Comparison of ENCODE assay signal across 22 cellular contexts in the genomic region with DNA sequence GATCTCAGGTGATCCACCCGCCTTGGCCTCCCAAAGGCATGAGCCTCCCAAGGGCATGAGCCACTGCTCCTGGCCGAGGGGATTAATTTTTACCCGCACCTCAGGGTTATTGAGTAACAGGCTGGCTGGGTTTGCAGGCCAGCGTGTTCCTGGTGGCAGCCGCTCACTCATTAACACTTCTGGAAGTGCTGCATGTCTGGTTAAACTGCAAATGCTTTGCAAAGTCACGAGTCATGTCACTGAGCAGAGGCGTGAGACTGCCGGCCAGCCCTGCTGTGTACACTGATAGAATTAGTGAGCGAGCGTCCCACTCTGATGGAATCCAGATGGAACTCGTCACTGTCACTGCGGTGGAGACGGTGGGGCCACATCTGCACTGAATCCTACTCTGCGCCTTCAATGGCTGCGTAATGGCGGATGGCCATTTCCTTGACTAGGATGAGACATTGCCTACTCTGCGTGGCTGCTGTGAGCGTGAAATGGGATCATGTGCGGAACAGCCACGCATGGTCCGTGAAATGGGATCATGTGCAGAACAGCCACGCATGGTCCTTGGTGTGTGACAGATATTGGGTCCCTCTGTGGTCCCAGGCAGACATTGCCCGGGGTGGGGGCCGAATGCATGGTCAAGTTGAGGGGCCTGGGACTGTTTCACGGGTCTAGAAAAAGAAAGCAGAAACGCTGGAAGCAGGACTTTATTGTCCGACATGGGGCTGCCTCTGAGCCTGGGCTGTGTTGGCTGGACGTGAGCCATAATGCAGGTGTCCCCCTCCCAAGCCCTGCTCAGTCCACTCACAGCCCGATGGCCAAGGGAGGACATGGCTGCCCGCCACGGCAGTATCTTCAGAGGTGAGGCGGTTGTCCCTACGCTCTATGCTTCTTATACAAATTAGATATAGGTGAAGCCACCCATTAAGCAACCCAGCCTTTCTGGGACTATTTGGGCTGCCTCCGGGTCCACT. TPM values are rescaled to one million over a fixed set of nuclear protein-coding genes. Genes with fewer than 3 reads are reported as not detected.
DNase-seq lines count a peak whose midpoint lies in the region; ATAC-seq, FAIRE-seq and TF ChIP-seq lines count a peak whose summit lies in the region.
"Had no signal": no experiment of that assay in that cellular context is flagged by ENCODE, and none has a peak within 500 bp of the region (broad histone marks: within the 10 kb centered on the region; RNA-seq: fewer than 3 reads in every experiment).

No MANE protein-coding gene starts in this region.

- no peak for TF ChIP-seq RAD21 in K562 (CRISPR knock-in tag; conservative IDR thresholded peaks at IDR 0.05 in 1 of 2, IDR thresholded peaks at IDR 0.05 in 1 of 2)

- H3K36me3 Mint-ChIP-seq in nephron (ENCODE audit: low read depth) = no peaks in the 10 kb centered on the region
- H3K36me3 Mint-ChIP-seq: activated CD8-positive, alpha-beta memory T cell treated with anti-CD3 and anti-CD28 coated beads, Interleukin-2, amount 10 ng/mL, durations not matched to agents 7 days and 5 days; CD8-positive, alpha-beta memory T cell; natural killer cell had no signal

- peak overlapping the region; percentile 51; the same call in 1 of the 2 replicates for H2AFZ ChIP-seq in K562 (ENCODE audit: low read depth, low read length)

- H3K27ac Mint-ChIP-seq in nephron = peak overlapping the region in 2 of 3 experiments; percentile 59 to 94
- H3K27ac Mint-ChIP-seq: activated CD8-positive, alpha-beta memory T cell treated with anti-CD3 and anti-CD28 coated beads, Interleukin-2, amount 10 ng/mL, durations not matched to agents 7 days and 5 days; effector memory CD8-positive, alpha-beta T cell; HFFc6; natural killer cell had no signal

- WGBS in K562 (ENCODE audit: insufficient coverage, low coverage, missing lambda C conversion rate) = 31% methylated on average over 33 of the region's 34 CpGs

- intact Hi-C loops in K562 (cut with micrococcal nuclease) = loop anchor here (10.0 kb wide), 1 partner anchor 136 kb away; no protein-coding TSS in a partner anchor

- in situ Hi-C loops in K562 (cut with MboI) = loop anchor here (10.0 kb wide), 1 partner anchor 194 kb away; no protein-coding TSS in a partner anchor

- no peaks in the 10 kb centered on the region for H3K9me1 ChIP-seq in K562 (ENCODE audit: control insufficient read depth, insufficient read depth, low read length)

- H3K9me3 Mint-ChIP-seq in nephron = no peaks in the 10 kb centered on the region
- H3K9me3 Mint-ChIP-seq: CD8-positive, alpha-beta memory T cell; effector memory CD8-positive, alpha-beta T cell; HFFc6; natural killer cell had no signal

- no peak overlapping the region for H3K4me3 Mint-ChIP-seq in nephron
- H3K4me3 Mint-ChIP-seq: activated CD8-positive, alpha-beta memory T cell treated with anti-CD3 and anti-CD28 coated beads, Interleukin-2, amount 10 ng/mL, durations not matched to agents 7 days and 5 days; CD8-positive, alpha-beta memory T cell; effector memory CD8-positive, alpha-beta T cell; HFFc6; natural killer cell had no signal

- no peak overlapping the region for H3K4me3 ChIP-seq in K562
- H3K4me3 ChIP-seq: A549, lung, vagina had no signal

- TF ChIP-seq EP300 in K562 (IDR thresholded peaks at IDR 0.05; ENCODE audit: low read length) = no peak

- peak overlapping the region in 1 of 2 experiments; percentile 45; a peak in 1 of 4 replicates for H3K9ac ChIP-seq in K562 (ENCODE audit: insufficient read depth in 1 of 2, low read depth in 2 of 2, low read length in 2 of 2)

- H4K20me1 ChIP-seq in K562 (replicated peaks; ENCODE audit: control insufficient read depth, insufficient read depth, low read length) = no peaks in the 10 kb centered on the region

- H3K27me3 Mint-ChIP-seq in nephron (ENCODE audit: low read depth) = peaks cover 8% of the 10 kb centered on the region

- TF ChIP-seq POLR2A in K562 (conservative IDR thresholded peaks at IDR 0.05) = no peak

- CTCF ChIA-PET in K562 (lab: Yijun Ruan, JAX; ENCODE audit: low intra/inter-chr PET ratio) = no interaction called here

- peaks cover 6 to 28% of the 10 kb centered on the region in 2 experiments; a peak in 4 of 5 replicates for H3K27me3 ChIP-seq in K562 (ENCODE audit: control insufficient read depth in 2 of 2, insufficient read depth in 2 of 2, low read length in 2 of 2)
- H3K27me3 ChIP-seq: vagina had no signal

- FAIRE-seq in K562 (lab: Jason Lieb, UNC) = no peak
- FAIRE-seq: A549 had no signal

- no peaks in the 10 kb centered on the region for H3K9me3 ChIP-seq in K562 (replicated peaks; ENCODE audit: control insufficient read depth, insufficient read depth, low read depth, low read length)
- H3K9me3 ChIP-seq: A549, vagina had no signal

- H3K36me3 ChIP-seq in K562 (ENCODE audit: control insufficient read depth, insufficient read depth, low read length) = no peaks in the 10 kb centered on the region
- H3K36me3 ChIP-seq: vagina had no signal

- POLR2A ChIA-PET in K562 (lab: Yijun Ruan, JAX) = no interaction called here

- no peak for TF ChIP-seq CTCF in K562 (IDR thresholded peaks at IDR 0.05 in 2 of 3, conservative IDR thresholded peaks at IDR 0.05 in 1 of 3; ENCODE audit: insufficient read depth in 2 of 3, low read depth in 1 of 3, low read length in 3 of 3)
- TF ChIP-seq CTCF in nephron (IDR thresholded peaks at IDR 0.05; ENCODE audit: unreplicated experiment in 3 of 3) = no peak

- H3K4me1 ChIP-seq in K562 (replicated peaks in 1 of 2; ENCODE audit: control insufficient read depth in 2 of 2, insufficient read depth in 2 of 2, low read length in 2 of 2) = peaks cover 2 to 12% of the 10 kb centered on the region in 2 experiments; a peak in 3 of 5 replicates
- H3K4me1 ChIP-seq: A549, vagina had no signal

- no peak overlapping the region; the same call in 1 of the 2 replicates for H3K4me2 ChIP-seq in K562 (ENCODE audit: insufficient read depth, low read length)
- H3K4me2 ChIP-seq: A549 had no signal

- ATAC-seq in K562 = peak; percentile 63; the same call in 2 of the 3 replicates
- no peak for ATAC-seq in activated CD4-positive, CD25-positive, alpha-beta regulatory T cell treated with anti-CD3 and anti-CD28 coated beads, Interleukin-2, amount 50 U/mL, for 24 hours
- ATAC-seq: activated CD8-positive, alpha-beta memory T cell treated with anti-CD3 and anti-CD28 coated beads, Interleukin-2, amount 10 ng/mL, durations not matched to agents 7 days and 5 days; effector memory CD8-positive, alpha-beta T cell had no signal

- no peak overlapping the region for H3K27ac ChIP-seq in K562 (ENCODE audit: extremely low read depth, low read depth, low read length)
- H3K27ac ChIP-seq: A549, vagina had no signal

- DNase-seq in AG08396 (ENCODE audit: low spot score) = peak; percentile 4
- peak in 1 of 4 experiments; percentile 34 for DNase-seq in K562 (ENCODE audit: extremely low read depth in 1 of 4, low spot score in 3 of 4)
- DNase-seq in iPS-NIHi7 (ENCODE audit: extremely low spot score) = peak; percentile 6
- DNase-seq in NCI-H1417 (lab: John Stamatoyannopoulos, UW) = no peak
- no peak for DNase-seq in activated CD8-positive, alpha-beta memory T cell treated with anti-CD3 and anti-CD28 coated beads, Interleukin-2, amount 50 U/mL, for 4 hours
- no peak for DNase-seq in stimulated activated CD4-positive, alpha-beta T cell treated with anti-CD3 and anti-CD28 coated beads, Interleukin-2, amount 100 ng/mL, for 24 hours
- DNase-seq: activated CD8-positive, alpha-beta memory T cell treated with anti-CD3 and anti-CD28 coated beads, Interleukin-2, amount 10 ng/mL, durations not matched to agents 7 days and 5 days; activated gamma-delta T cell; CD8-positive, alpha-beta memory T cell; effector memory CD8-positive, alpha-beta T cell; EL; HFFc6; natural killer cell; NCI-H187 treated with DMSO at 0.1 percent for 48 hours; NCI-H526; OCI-M1; T-helper 9 cell had no signal

- peaks cover 16% of the 10 kb centered on the region for H3K4me1 Mint-ChIP-seq in nephron

- no TSS peak for BruUV-seq in K562 (replicated peaks; lab: Mats Ljungman, UMichigan)

- no peaks in the 10 kb centered on the region for H3K79me2 ChIP-seq in K562 (ENCODE audit: control insufficient read depth, insufficient read depth, low read length)

RNA-seq across cellular contexts. Expression of a gene that starts 0.7 kb away (rescaled TPM):
- total RNA-seq in K562 (2011; cell fraction: chromatin; rRNA removed; ENCODE audit: low replicate concordance) = 0.51 TPM in 1 of 2 replicates, not detected in the other
- 0.17 and 0.39 TPM in 2 replicates for total RNA-seq in K562 (2011; cell fraction: nucleolus; rRNA removed)
- 0.37 and 0.46 TPM in 2 replicates for total RNA-seq in K562 (2011; cell fraction: nucleoplasm; rRNA removed)
- total RNA-seq in K562 (2014; rRNA removed) = 0.09 TPM in 1 of 2 replicates, not detected in the other
- not detected in 2 replicates for total RNA-seq in K562 (2014; rRNA removed; fragmentation: Illumina TruSeq; extraction: Trizol)
- 0.04 TPM in 1 of 2 replicates, not detected in the other for total RNA-seq in K562 (2015; rRNA removed; fragmentation: Illumina TruSeq; extraction: Trizol)
- total RNA-seq in K562 (2021) = not detected in 2 replicates
- polyA plus RNA-seq in K562 (2011; rRNA removed) = 0.01 and 0.03 TPM in 2 replicates
- polyA plus RNA-seq in K562 (2011; cell fraction: cytosol; rRNA removed) = 0.01 TPM in 1 of 2 replicates, not detected in the other
- polyA plus RNA-seq in K562 (2011; cell fraction: nucleus; rRNA removed) = 0.06 TPM in 2 replicates
- polyA plus RNA-seq in K562 (2012) = 0.04 and 0.07 TPM in 2 replicates
- 0.04 TPM in 1 of 2 replicates, not detected in the other for polyA plus RNA-seq in K562 (2014; fragmentation: Illumina TruSeq; extraction: Trizol)
- not detected for polyA plus RNA-seq in K562 (2014; fragmentation: Nextera tagmentation; extraction: Ambion mirVana)
- polyA plus RNA-seq in K562 (2014; rRNA removed) = 0.03 and 0.05 TPM in 2 replicates
- not detected in 2 replicates for polyA minus RNA-seq in K562 (2011; rRNA and poly(A)+ RNA removed)
- polyA minus RNA-seq in K562 (2011; cell fraction: cytosol; rRNA and poly(A)+ RNA removed) = not detected in 2 replicates
- 0.13 and 0.22 TPM in 2 replicates for polyA minus RNA-seq in K562 (2011; cell fraction: nucleus; rRNA and poly(A)+ RNA removed)
- total RNA-seq: activated CD8-positive, alpha-beta memory T cell treated with anti-CD3 and anti-CD28 coated beads, Interleukin-2, amount 10 ng/mL, durations not matched to agents 7 days and 5 days; CD8-positive, alpha-beta memory T cell; HFFc6; vagina had no signal
- polyA plus RNA-seq: CD8-positive, alpha-beta memory T cell had no signal

RNA-seq across cellular contexts. Expression of a gene that starts 53.3 kb away (rescaled TPM):
- 8.8 and 26.9 TPM in 2 replicates for total RNA-seq in K562 (2011; cell fraction: chromatin; rRNA removed; ENCODE audit: low replicate concordance)
- total RNA-seq in K562 (2011; cell fraction: nucleolus; rRNA removed) = 22.8 and 25.7 TPM in 2 replicates
- 11.5 and 13.5 TPM in 2 replicates for total RNA-seq in K562 (2011; cell fraction: nucleoplasm; rRNA removed)
- total RNA-seq in K562 (2014; rRNA removed) (7.6 and 12.9 TPM in 2 replicates), K562 (2014; rRNA removed; fragmentation: Illumina TruSeq; extraction: Trizol) (1.9 and 2.3 TPM in 2 replicates), K562 (2015; rRNA removed; fragmentation: Illumina TruSeq; extraction: Trizol) (4.2 and 5.6 TPM in 2 replicates), K562 (2021) (9.1 and 10.3 TPM in 2 replicates)
- polyA plus RNA-seq in K562 (2011; rRNA removed) (3.4 and 4.2 TPM in 2 replicates), K562 (2014; fragmentation: Illumina TruSeq; extraction: Trizol) (4.8 and 6.5 TPM in 2 replicates), K562 (2014; fragmentation: Nextera tagmentation; extraction: Ambion mirVana) (under 1 TPM in 1 of 2 experiments, not detected in 1; 0.04 TPM), K562 (2014; rRNA removed) (5.5 and 5.7 TPM in 2 replicates)
- 3.5 and 6.6 TPM in 2 replicates for polyA plus RNA-seq in K562 (2011; cell fraction: cytosol; rRNA removed)
- 9.7 and 20.5 TPM in 2 replicates for polyA plus RNA-seq in K562 (2011; cell fraction: nucleus; rRNA removed)
- 4.2 and 5.3 TPM in 2 replicates for polyA plus RNA-seq in K562 (2012)
- polyA minus RNA-seq in K562 (2011; rRNA and poly(A)+ RNA removed) = 3.2 and 4.8 TPM in 2 replicates
- 5.2 and 5.4 TPM in 2 replicates for polyA minus RNA-seq in K562 (2011; cell fraction: cytosol; rRNA and poly(A)+ RNA removed)
- polyA minus RNA-seq in K562 (2011; cell fraction: nucleus; rRNA and poly(A)+ RNA removed) = 7.1 and 7.9 TPM in 2 replicates

Comparison
In these comparisons a context has a peak if more than half of its experiments do, and no peak if none do; other contexts are left out.
1. DNase-seq: peak in AG08396 (single experiment) and iPS-NIHi7 (single experiment); none in NCI-H1417 (0 of 3), activated CD8-positive, alpha-beta memory T cell treated with anti-CD3 and anti-CD28 coated beads, Interleukin-2, amount 50 U/mL, for 4 hours (single experiment) and stimulated activated CD4-positive, alpha-beta T cell treated with anti-CD3 and anti-CD28 coated beads, Interleukin-2, amount 100 ng/mL, for 24 hours (0 of 2).